ENCODE assay signal across 8 cellular contexts in genomic region chr1:12618661-12619395, GRCh38. TPM values are rescaled to one million over a fixed set of nuclear protein-coding genes. Genes with fewer than 3 reads are reported as not detected.
DNase-seq lines count a peak whose midpoint lies in the region; ATAC-seq, FAIRE-seq and TF ChIP-seq lines count a peak whose summit lies in the region.
"Had no signal": no experiment of that assay in that cellular context is flagged by ENCODE, and none has a peak within 500 bp of the region (broad histone marks: within the 10 kb centered on the region; RNA-seq: fewer than 3 reads in every experiment).

No MANE protein-coding gene starts in this region.

- H3K79me2 ChIP-seq in HCT116 (ENCODE audit: insufficient read depth, low read length) = peaks cover 36% of the 10 kb centered on the region
- no peaks in the 10 kb centered on the region for H3K79me2 ChIP-seq in SK-N-SH (ENCODE audit: insufficient read depth)

- TF ChIP-seq POLR2A in HCT116 (IDR thresholded peaks at IDR 0.05; ENCODE audit: borderline replicate concordance, extremely low read depth, insufficient read depth, insufficient read length) = peak; percentile 11

- H3K4me3 Mint-ChIP-seq in activated naive CD8-positive, alpha-beta T cell = peak overlapping the region; percentile 99

- H4K20me1 ChIP-seq in HCT116 (ENCODE audit: insufficient read depth) (no peaks in the 10 kb centered on the region), SK-N-SH (ENCODE audit: insufficient read depth) (no peaks in the 10 kb centered on the region)

- no peak for TF ChIP-seq RAD21 in HCT116 (IDR thresholded peaks at IDR 0.05; ENCODE audit: low read depth)
- TF ChIP-seq RAD21 in SK-N-SH (IDR thresholded peaks at IDR 0.05; ENCODE audit: low read length) = no peak

- H3K27ac Mint-ChIP-seq in activated naive CD8-positive, alpha-beta T cell = peak overlapping the region; percentile 92

- FAIRE-seq in urothelium cell line (lab: Jason Lieb, UNC) = no peak

- CTCF ChIA-PET in HCT116 (lab: Charles Lee) = interaction anchor here (0.6 to 5.2 kb wide), 11 partner anchors 11 to 494 kb away, joined by 3 to 42 read pairs (median 6); no protein-coding TSS in a partner anchor
- CTCF ChIA-PET in SK-N-SH (lab: Yijun Ruan, JAX) = interaction anchor here (0.6 to 7.2 kb wide), 29 partner anchors 10 to 390 kb away, joined by 3 to 135 read pairs (median 6); partner anchors contain the start of gene AADACL4

- ATAC-seq in HCT116 = peak; percentile 60
- peak; percentile 31 to 78 (median 68) for ATAC-seq in heart right ventricle

- peaks cover 47% of the 10 kb centered on the region for H3K4me1 Mint-ChIP-seq in activated naive CD8-positive, alpha-beta T cell (ENCODE audit: low read depth)

- DNase-seq in HCT116 (ENCODE audit: low read depth, low spot score) (peak; percentile 78), SK-N-SH (peak; percentile 43), heart right ventricle (peak; percentile 74 to 83), pons (ENCODE audit: low spot score) (peak; percentile 58), urothelium cell line (ENCODE audit: low spot score) (peak; percentile 89), NCI-H748 treated with DMSO at 0.1 percent for 48 hours (lab: John Stamatoyannopoulos, UW) (no peak)

- H3K9me3 Mint-ChIP-seq in activated naive CD8-positive, alpha-beta T cell (ENCODE audit: low read depth) = no peaks in the 10 kb centered on the region

- peak overlapping the region; percentile 97 for H3K27ac ChIP-seq in HCT116 (ENCODE audit: low read depth, low read length)
- H3K27ac ChIP-seq in SK-N-SH (ENCODE audit: low read depth in 2 of 2, low read length in 1 of 2) = peak overlapping the region; percentile 70 to 79
- peak overlapping the region; percentile 92 to 98 (median 96) for H3K27ac ChIP-seq in heart right ventricle

- H3K4me2 ChIP-seq in HCT116 (ENCODE audit: low read length) = peak overlapping the region; percentile 92
- H3K4me2 ChIP-seq in SK-N-SH = peak overlapping the region; percentile 86; the same call in 1 of the 2 replicates

- H3K9me3 ChIP-seq in HCT116 (ENCODE audit: control insufficient read depth in 1 of 2, insufficient read depth in 1 of 2, low read depth in 1 of 2, low read length in 2 of 2) = no peaks in the 10 kb centered on the region
- no peaks in the 10 kb centered on the region for H3K9me3 ChIP-seq in SK-N-SH
- no peaks in the 10 kb centered on the region for H3K9me3 ChIP-seq in heart right ventricle

- H3K36me3 Mint-ChIP-seq in activated naive CD8-positive, alpha-beta T cell = peaks cover 2% of the 10 kb centered on the region

- BruUV-seq in HCT116 (replicated peaks; lab: Mats Ljungman, UMichigan) = TSS peak; percentile 49

- peak in 1 of 2 experiments; percentile 65; a peak in 1 of 4 replicates for TF ChIP-seq EP300 in SK-N-SH (IDR thresholded peaks at IDR 0.05; ENCODE audit: borderline replicate concordance in 1 of 2, low read depth in 1 of 2, low read length in 1 of 2)

- peak overlapping the region; percentile 83 for H3K9ac ChIP-seq in HCT116 (ENCODE audit: low read length)
- peak overlapping the region; percentile 39; the same call in 1 of the 2 replicates for H3K9ac ChIP-seq in SK-N-SH

- H3K4me1 ChIP-seq in HCT116 (ENCODE audit: control insufficient read depth in 1 of 2, insufficient read depth in 2 of 2, low read length in 2 of 2) = peaks cover 35 to 56% of the 10 kb centered on the region in 2 experiments
- peaks cover 29 to 40% of the 10 kb centered on the region in 2 experiments; a peak in 3 of 4 replicates for H3K4me1 ChIP-seq in SK-N-SH (ENCODE audit: control insufficient read depth in 1 of 2, insufficient read depth in 2 of 2, low read depth in 1 of 2, low read length in 1 of 2)
- peaks cover 13 to 76% (median 68%) of the 10 kb centered on the region in 9 donors for H3K4me1 ChIP-seq in heart right ventricle

- peaks cover 18% of the 10 kb centered on the region for H3F3A ChIP-seq in SK-N-SH (replicated peaks; ENCODE audit: insufficient read depth)

- POLR2A ChIA-PET in HCT116 (lab: Charles Lee) = interaction anchor here (0.6 to 3.1 kb wide), 9 partner anchors 9 to 141 kb away, joined by 3 to 12 read pairs (median 4); no protein-coding TSS in a partner anchor
- POLR2A ChIA-PET in SK-N-SH (lab: Yijun Ruan, JAX) = interaction anchor here (1.2 kb wide), 1 partner anchor 23 kb away, joined by 3 read pairs; no protein-coding TSS in a partner anchor

- RAD21 ChIA-PET in HCT116 (lab: Charles Lee; ENCODE audit: low non-redundant PET in 1 of 2, low total read pairs in 2 of 2, uncharacterized antibody in 2 of 2, unreplicated experiment in 2 of 2) = interaction anchor here (0.9 to 2.6 kb wide), 9 partner anchors 17 to 344 kb away, joined by 3 to 12 read pairs (median 4); no protein-coding TSS in a partner anchor

- WGBS in SK-N-SH (ENCODE audit: low lambda C conversion rate) = 41% methylated on average over 25 of the region's 28 CpGs
- WGBS in heart right ventricle, 2 donors = 7 to 8% methylated on average over 28 of the region's 28 CpGs

- H3K27me3 Mint-ChIP-seq in activated naive CD8-positive, alpha-beta T cell = no peaks in the 10 kb centered on the region

- intact Hi-C loops in HCT116 (cut with micrococcal nuclease) (loop anchor here (1.0 to 2.0 kb wide), 7 partner anchors 18 to 344 kb away; no protein-coding TSS in a partner anchor), heart right ventricle (cut with DNase I) (loop anchor here in 7 of 10 donors (1.0 to 10.0 kb wide), 16 partner anchors 14 to 304 kb away; no protein-coding TSS in a partner anchor)

- H3K9me2 ChIP-seq in HCT116 (ENCODE audit: insufficient read depth) = no peaks in the 10 kb centered on the region
- H3K9me2 ChIP-seq in SK-N-SH = no peaks in the 10 kb centered on the region

- H3K27me3 ChIP-seq in HCT116 (ENCODE audit: insufficient read depth, low read length) (no peaks in the 10 kb centered on the region), SK-N-SH (ENCODE audit: insufficient read depth) (no peaks in the 10 kb centered on the region), heart right ventricle (peaks cover 0 to 9% (median 0%) of the 10 kb centered on the region in 7 donors)

- H3K4me3 ChIP-seq in HCT116 (replicated peaks in 1 of 2; ENCODE audit: low read depth in 1 of 2, low read length in 2 of 2) (peak overlapping the region; percentile 71 to 75), SK-N-SH (ENCODE audit: low read depth in 2 of 2, low read length in 1 of 2) (peak overlapping the region in 1 of 2 experiments; percentile 48; a peak in 3 of 4 replicates), heart right ventricle (peak overlapping the region; percentile 55 to 91 (median 78))

- H2AFZ ChIP-seq in HCT116 (ENCODE audit: low read depth, low read length, poor library complexity, severe bottlenecking) (no peak overlapping the region), SK-N-SH (ENCODE audit: low read depth) (peak overlapping the region; percentile 59; the same call in 1 of the 2 replicates)

- TF ChIP-seq CTCF in HCT116 (IDR thresholded peaks at IDR 0.05 in 2 of 3, conservative IDR thresholded peaks at IDR 0.05 in 1 of 3; ENCODE audit: borderline replicate concordance in 1 of 3, insufficient read depth in 1 of 3, low read depth in 2 of 3, low read length in 2 of 3) (no peak), SK-N-SH (IDR thresholded peaks at IDR 0.05) (no peak), heart right ventricle (IDR thresholded peaks at IDR 0.05) (peak in 2 of 9 donors; percentile 5 to 9)

- H3K36me3 ChIP-seq in HCT116 (ENCODE audit: control insufficient read depth in 1 of 2, insufficient read depth in 2 of 2, low read length in 2 of 2) = no peaks in the 10 kb centered on the region
- H3K36me3 ChIP-seq in SK-N-SH (replicated peaks in 1 of 2; ENCODE audit: control insufficient read depth in 1 of 2, insufficient read depth in 2 of 2, low read length in 1 of 2) = no peaks in the 10 kb centered on the region
- H3K36me3 ChIP-seq in heart right ventricle = no peaks in the 10 kb centered on the region

TF ChIP-seq in HCT116, 20 proteins besides CTCF, POLR2A, EP300 and RAD21 (continues in another document):
- no peak for TF ChIP-seq FOSL1 (IDR thresholded peaks at IDR 0.05; ENCODE audit: low read depth)
- peak; percentile 97 for TF ChIP-seq TCF7L2 (IDR thresholded peaks at IDR 0.05; ENCODE audit: borderline replicate concordance, extremely low read depth, insufficient read depth, insufficient read length)

TF ChIP-seq in SK-N-SH, 30 proteins besides CTCF, POLR2A, EP300 and RAD21 (continues in another document):
- TF ChIP-seq CHD2 (IDR thresholded peaks at IDR 0.05; ENCODE audit: low read length, partially characterized antibody) = no peak
- no peak for TF ChIP-seq SMC3 (IDR thresholded peaks at IDR 0.05; ENCODE audit: low read depth, low read length)
- TF ChIP-seq ZBTB33 (IDR thresholded peaks at IDR 0.05; ENCODE audit: borderline replicate concordance, low read depth) = peak; percentile 20; the same call in 1 of the 2 replicates
- TF ChIP-seq FOSL2 (IDR thresholded peaks at IDR 0.05; ENCODE audit: borderline replicate concordance, low read depth) = peak; percentile 80
- TF ChIP-seq FOXM1 (IDR thresholded peaks at IDR 0.05; ENCODE audit: low read depth) = no peak

RNA-seq across cellular contexts. Expression of gene DHRS3, which starts 0.8 kb away (rescaled TPM):
- total RNA-seq in HCT116 (2021; ENCODE audit: unreplicated experiment) (87.0 TPM), heart right ventricle (10 to 100 TPM; 50.8 to 88.3 (median 63.7) TPM)
- polyA plus RNA-seq in HCT116 (2012) = 91.6 and 92.2 TPM in 2 replicates
- polyA plus RNA-seq in SK-N-SH (2012; rRNA removed) (29.6 and 44.8 TPM in 2 replicates), heart right ventricle (10 to 100 TPM; 39.9 to 93.5 TPM)
- 17.6 and 26.3 TPM in 2 replicates for polyA plus RNA-seq in SK-N-SH (2012; cell fraction: cytosol; rRNA removed)
- 41.9 and 43.1 TPM in 2 replicates for polyA plus RNA-seq in SK-N-SH (2012; cell fraction: nucleus; rRNA removed)

RNA-seq across cellular contexts. Expression of gene AADACL4, which starts 25.1 kb away (rescaled TPM):
- total RNA-seq in HCT116 (2021; ENCODE audit: unreplicated experiment) (not detected), heart right ventricle (not detected)
- not detected in 2 replicates for polyA plus RNA-seq in HCT116 (2012)
- polyA plus RNA-seq in SK-N-SH (2012; rRNA removed) (0.32 and 0.59 TPM in 2 replicates), heart right ventricle (not detected)
- 0.21 and 0.23 TPM in 2 replicates for polyA plus RNA-seq in SK-N-SH (2012; cell fraction: cytosol; rRNA removed)
- 2.5 TPM in 2 replicates for polyA plus RNA-seq in SK-N-SH (2012; cell fraction: nucleus; rRNA removed)
- total RNA-seq: pulmonary artery endothelial cell had no signal

Comparison
In these comparisons a context has a peak if more than half of its experiments do, and no peak if none do; other contexts are left out.
1. Of the 11 proteins assayed by ChIP-seq in both SK-N-SH and HCT116: peak only in SK-N-SH: ELF1, JUND and MAX; only in HCT116: YY1; in both: POLR2AphosphoS5 and ZBTB33; in neither: 5.